In the genomic region with DNA sequence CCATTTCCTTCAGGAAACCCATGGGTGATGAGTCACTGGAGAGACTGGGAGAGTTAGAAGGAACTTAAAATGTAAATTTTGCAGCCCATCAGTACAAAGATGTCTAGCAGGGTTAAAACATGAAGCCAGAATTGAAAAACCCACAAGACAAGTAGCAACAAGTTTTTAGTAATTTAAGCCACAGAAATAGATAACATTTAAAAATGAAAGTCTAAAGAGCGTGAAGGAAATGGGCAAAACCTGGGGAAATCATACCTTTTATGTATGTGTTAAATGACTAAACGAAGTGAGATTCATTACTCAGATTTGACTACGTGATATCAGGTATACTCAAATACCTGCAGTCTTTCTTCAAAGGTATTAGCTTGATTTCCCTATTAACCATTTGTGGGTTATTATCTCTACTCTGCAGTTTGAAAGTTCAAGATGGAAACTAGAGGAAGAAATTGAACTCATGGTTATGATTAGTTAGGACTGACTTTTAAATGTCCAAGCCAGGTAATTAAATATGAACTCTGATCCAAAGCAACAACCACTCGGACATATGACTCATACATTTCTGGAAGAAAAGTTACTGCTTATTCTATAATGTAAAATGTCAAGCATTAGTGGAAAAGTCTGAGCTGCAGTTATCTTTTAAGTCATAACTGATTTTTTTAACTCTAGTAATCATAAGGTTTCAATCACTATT, we compare ENCODE assay signal across 9 cellular contexts.
DNase-seq lines count a peak whose midpoint lies in the region; ATAC-seq and TF ChIP-seq lines count a peak whose summit lies in the region.
"Had no signal": no experiment of that assay in that cellular context is flagged by ENCODE, and none has a peak within 500 bp of the region (broad histone marks: within the 10 kb centered on the region; RNA-seq: fewer than 3 reads in every experiment).

No MANE protein-coding gene starts in this region.

- TF ChIP-seq POLR2A in heart left ventricle (IDR thresholded peaks at IDR 0.05): no peak

- no peak overlapping the region for H4K8ac ChIP-seq in trophoblast cell (ENCODE audit: low read depth, low read length)

- H3K79me2 ChIP-seq in DND-41 (ENCODE audit: insufficient read depth, low read length) (peaks cover 61% of the 10 kb centered on the region), trophoblast cell (ENCODE audit: control insufficient read depth, insufficient read depth, low read length, poor library complexity) (peaks cover 3% of the 10 kb centered on the region)

- H3K4ac ChIP-seq in trophoblast cell (ENCODE audit: low read depth, low read length): no peak overlapping the region

- H3K79me1 ChIP-seq in trophoblast cell (ENCODE audit: low read length): peaks cover 10% of the 10 kb centered on the region

- H3K4me2 ChIP-seq in DND-41 (ENCODE audit: insufficient read depth, low read length) (peak overlapping the region; percentile 61), trophoblast cell (ENCODE audit: low read length) (no peak overlapping the region)

- no peak overlapping the region for H2BK5ac ChIP-seq in trophoblast cell (ENCODE audit: low read depth, low read length, poor library complexity)

- H3K18ac ChIP-seq in trophoblast cell (ENCODE audit: low read length): no peak overlapping the region

- H2BK12ac ChIP-seq in trophoblast cell (ENCODE audit: low read length): no peak overlapping the region

- H3K27me3 ChIP-seq in DND-41 (ENCODE audit: insufficient read depth, low read length, poor library complexity): no peaks in the 10 kb centered on the region
- H3K27me3 ChIP-seq in tibial artery: no peaks in the 10 kb centered on the region
- H3K27me3 ChIP-seq in heart left ventricle: no peaks in the 10 kb centered on the region
- H3K27me3 ChIP-seq in trophoblast cell (ENCODE audit: insufficient read depth, low read length): no peaks in the 10 kb centered on the region

- no peak overlapping the region for H2BK120ac ChIP-seq in trophoblast cell (ENCODE audit: insufficient read depth, low read length, poor library complexity)

- H3K23ac ChIP-seq in trophoblast cell (ENCODE audit: low read length): no peak overlapping the region

- no peak overlapping the region for H4K12ac ChIP-seq in trophoblast cell (ENCODE audit: low read depth, low read length)

- H3K36me3 ChIP-seq in DND-41 (ENCODE audit: insufficient read depth, low read length) (0 out of 2 replicates have a peak, but pooled peaks cover 4% of the 10 kb centered on the region), tibial artery (no peaks in the 10 kb centered on the region), heart left ventricle (no peaks in the 10 kb centered on the region), trophoblast cell (ENCODE audit: control insufficient read depth in 1 of 2, insufficient read depth in 2 of 2, low read length in 2 of 2) (no peaks in the 10 kb centered on the region)

- H4K20me1 ChIP-seq in DND-41 (ENCODE audit: insufficient read depth, low read length): no peaks in the 10 kb centered on the region

- 82 to 90% (median 87%) methylated on average over 4 of the region's 4 CpGs for WGBS in heart left ventricle, 4 donors
- no CpG with 5 or more reads among the region's 4 CpGs for WGBS in trophoblast cell (ENCODE audit: extremely low coverage, insufficient coverage, insufficient read length)

- H3K27ac ChIP-seq in DND-41 (ENCODE audit: low read length) (peak overlapping the region; percentile 79), tibial artery (no peak overlapping the region), heart left ventricle (peak overlapping the region in 1 of 12 donors; percentile 3), trophoblast cell (ENCODE audit: low read depth, low read length) (no peak overlapping the region)

- no peak overlapping the region for H2AFZ ChIP-seq in DND-41 (ENCODE audit: low read depth, low read length)
- no peak overlapping the region for H2AFZ ChIP-seq in trophoblast cell (ENCODE audit: insufficient read depth, low read length, poor library complexity)

- no peak overlapping the region for H4K91ac ChIP-seq in trophoblast cell (ENCODE audit: low read depth, low read length)

- no peak for TF ChIP-seq CTCF in DND-41 (IDR thresholded peaks at IDR 0.05; ENCODE audit: borderline replicate concordance, extremely low read depth, low read length, poor library complexity, severe bottlenecking)
- no peak for TF ChIP-seq CTCF in fibroblast of the aortic adventitia (IDR thresholded peaks at IDR 0.05; ENCODE audit: insufficient read depth, low read length)
- no peak for TF ChIP-seq CTCF in tibial artery (IDR thresholded peaks at IDR 0.05)
- no peak for TF ChIP-seq CTCF in heart left ventricle (IDR thresholded peaks at IDR 0.05)

- intact Hi-C loops in tibial artery (cut with DNase I; ENCODE audit: low total_unique reads) (no loop called here), heart left ventricle (cut with DNase I) (no loop called here)

- H3K9ac ChIP-seq in DND-41 (ENCODE audit: low read depth, low read length) (peak overlapping the region; percentile 36; the same call in 1 of the 2 replicates), trophoblast cell (ENCODE audit: low read length) (no peak overlapping the region)

- H3K4me3 ChIP-seq in DND-41 (ENCODE audit: low read depth in 1 of 2, low read length in 2 of 2) (peak overlapping the region in 1 of 2 experiments; percentile 46; a peak in 2 of 4 replicates), fibroblast of the aortic adventitia (ENCODE audit: low read depth, low read length) (no peak overlapping the region), tibial artery (no peak overlapping the region), heart left ventricle (no peak overlapping the region), trophoblast cell (ENCODE audit: low read depth, low read length) (no peak overlapping the region)

- no peak overlapping the region for H3K14ac ChIP-seq in trophoblast cell (ENCODE audit: low read length)

- DNase-seq in DND-41 (no peak), LHCN-M2 (ENCODE audit: low read depth) (peak; percentile 45), fibroblast of the aortic adventitia (ENCODE audit: low read depth) (peak; percentile 61), tibial artery (no peak), heart left ventricle (no peak), trophoblast cell (no peak), retina (no peak)
- DNase-seq: H9 had no signal

- H3K4me1 ChIP-seq in DND-41 (ENCODE audit: insufficient read depth, low read length) (peaks cover 67% of the 10 kb centered on the region), tibial artery (no peaks in the 10 kb centered on the region), heart left ventricle (peaks cover 0 to 55% (median 7%) of the 10 kb centered on the region in 12 donors), trophoblast cell (ENCODE audit: control insufficient read depth in 1 of 2, insufficient read depth in 2 of 2, low read length in 2 of 2) (peaks cover 11 to 25% of the 10 kb centered on the region in 2 experiments)

- no peak overlapping the region for H2AK5ac ChIP-seq in trophoblast cell (ENCODE audit: low read length)

- peak; percentile 77 for ATAC-seq in DND-41 (ENCODE audit: insufficient read depth, low read depth)
- peak; percentile 32 for ATAC-seq in GM21447 (IDR thresholded peaks at IDR 0.05; ENCODE audit: unreplicated experiment)
- ATAC-seq in heart left ventricle: no peak

- H3K9me3 ChIP-seq in DND-41 (ENCODE audit: insufficient read depth, low read length, severe bottlenecking) (peaks cover 5% of the 10 kb centered on the region), tibial artery (no peaks in the 10 kb centered on the region), heart left ventricle (no peaks in the 10 kb centered on the region), trophoblast cell (ENCODE audit: insufficient read depth, low read depth, low read length) (no peaks in the 10 kb centered on the region)

Comparison
In these comparisons a context has a peak if more than half of its experiments do, and no peak if none do; other contexts are left out.
1. ATAC-seq: peak in DND-41 (single experiment) and GM21447 (single experiment); none in heart left ventricle (0 of 4).
2. DNase-seq: peak in LHCN-M2 (single experiment) and fibroblast of the aortic adventitia (single experiment); none in DND-41 (single experiment), tibial artery (0 of 2), heart left ventricle (0 of 5), trophoblast cell (0 of 2) and retina (single experiment).